23 cellular contexts compared by ENCODE assay signal in genomic region chr19:34649886-34650543, GRCh38. TPM values are rescaled to one million over a fixed set of nuclear protein-coding genes. Genes with fewer than 3 reads are reported as not detected.
"Had no signal": no experiment of that assay in that cellular context is flagged by ENCODE, and none has a peak within 500 bp of the region (broad histone marks: within the 10 kb centered on the region; RNA-seq: fewer than 3 reads in every experiment).

No MANE protein-coding gene starts in this region.

- H3K27ac ChIP-seq: gastrocnemius medialis, left ventricle myocardium inferior, pancreas, prostate gland, right lobe of liver, tibial artery, upper lobe of right lung had no signal

- DNase-seq: effector memory CD4-positive, alpha-beta T cell; gastrocnemius medialis; immature natural killer cell; left cardiac atrium; left ventricle myocardium inferior; mesenchymal stem cell; midbrain; naive B cell; occipital lobe; pancreas; retina; right lobe of liver; stimulated activated CD4-positive, alpha-beta T cell treated with anti-CD3 and anti-CD28 coated beads, Interleukin-4, amount 100 ng/mL, for 1 hour; stimulated activated CD8-positive, alpha-beta memory T cell treated with anti-CD3 and anti-CD28 coated beads, Interleukin-4, amount 100 ng/mL, for 48 hours; tibial artery; upper lobe of right lung had no signal

- H3K36me3 ChIP-seq: gastrocnemius medialis, left ventricle myocardium inferior, pancreas, prostate gland, right lobe of liver, tibial artery, upper lobe of right lung had no signal

- H3K4me1 Mint-ChIP-seq: immature natural killer cell; stimulated activated effector memory CD8-positive, alpha-beta T cell treated with anti-CD3 and anti-CD28 coated beads, Interleukin-12 subunit alpha, Interleukin-12 subunit beta, amount 100 ng/mL, for 72 hours had no signal

- H3K27ac Mint-ChIP-seq: immature natural killer cell; nephron; stimulated activated effector memory CD8-positive, alpha-beta T cell treated with anti-CD3 and anti-CD28 coated beads, Interleukin-12 subunit alpha, Interleukin-12 subunit beta, amount 100 ng/mL, for 72 hours; stimulated activated naive CD8-positive, alpha-beta T cell treated with anti-CD3 and anti-CD28 coated beads, Interleukin-15, Interleukin-2, amounts not matched to agents 100 ng/mL and 50 ng/mL, for 24 hours had no signal

- H3K4me3 Mint-ChIP-seq: immature natural killer cell; naive B cell; nephron; stimulated activated effector memory CD8-positive, alpha-beta T cell treated with anti-CD3 and anti-CD28 coated beads, Interleukin-12 subunit alpha, Interleukin-12 subunit beta, amount 100 ng/mL, for 72 hours; stimulated activated naive CD8-positive, alpha-beta T cell treated with anti-CD3 and anti-CD28 coated beads, Interleukin-15, Interleukin-2, amounts not matched to agents 100 ng/mL and 50 ng/mL, for 24 hours had no signal

- H3K4me3 ChIP-seq: gastrocnemius medialis, left ventricle myocardium inferior, lung, pancreas, prostate gland, right lobe of liver, tibial artery, upper lobe of right lung had no signal

- H3K27me3 ChIP-seq: gastrocnemius medialis, pancreas, right lobe of liver, tibial artery, upper lobe of right lung had no signal

- ATAC-seq: esophagus mucosa; gastrocnemius medialis; left cardiac atrium; pancreas; right lobe of liver; stimulated activated effector memory CD8-positive, alpha-beta T cell treated with anti-CD3 and anti-CD28 coated beads, Interleukin-12 subunit alpha, Interleukin-12 subunit beta, amount 100 ng/mL, for 72 hours; upper lobe of right lung had no signal

- H3K9me3 ChIP-seq: gastrocnemius medialis, pancreas, prostate gland, upper lobe of right lung had no signal

- H3K36me3 Mint-ChIP-seq: stimulated activated effector memory CD8-positive, alpha-beta T cell treated with anti-CD3 and anti-CD28 coated beads, Interleukin-12 subunit alpha, Interleukin-12 subunit beta, amount 100 ng/mL, for 72 hours had no signal

- H3K4me1 ChIP-seq: prostate gland, tibial artery, upper lobe of right lung had no signal

RNA-seq across cellular contexts. Expression of gene SCGB2B2, which starts 26.9 kb away (rescaled TPM):
- total RNA-seq: left ventricle myocardium inferior had no signal
- polyA plus RNA-seq: fibroblast of lung had no signal
